ENCODE assay signal across 8 cellular contexts in genomic region chr1:38046884-38047602, GRCh38. TPM values are rescaled to one million over a fixed set of nuclear protein-coding genes. Genes with fewer than 3 reads are reported as not detected.
DNase-seq lines count a peak whose midpoint lies in the region; ATAC-seq and TF ChIP-seq lines count a peak whose summit lies in the region.

No MANE protein-coding gene starts in this region.

- H3K4me3 ChIP-seq in BLaER1: peak overlapping the region; percentile 73
- peak overlapping the region; percentile 41 for H3K4me3 ChIP-seq in RWPE2 (ENCODE audit: severe bottlenecking)

- peaks cover 68% of the 10 kb centered on the region for H3K27me3 ChIP-seq in BLaER1
- H3K27me3 ChIP-seq in RWPE2 (ENCODE audit: insufficient read depth, poor library complexity, severe bottlenecking): peaks cover 34% of the 10 kb centered on the region

- ATAC-seq in GM19455 (IDR thresholded peaks at IDR 0.05; ENCODE audit: unreplicated experiment) (peak; percentile 68), RWPE2 (ENCODE audit: low read depth) (peak; percentile 81)

- TF ChIP-seq CTCF in RWPE2 (IDR thresholded peaks at IDR 0.05; ENCODE audit: poor library complexity, severe bottlenecking): no peak

- peak; percentile 83 for DNase-seq in HPDE6-E6E7 (ENCODE audit: extremely low spot score)
- peak; percentile 84 for DNase-seq in RWPE2 (ENCODE audit: low spot score)
- no peak for DNase-seq in activated naive CD4-positive, alpha-beta T cell treated with anti-CD3 and anti-CD28 coated beads for 36 hours
- peak; percentile 89 for DNase-seq in globus pallidus (ENCODE audit: low spot score)
- DNase-seq in nucleus accumbens (lab: John Stamatoyannopoulos, UW): peak; percentile 43 to 96 (median 87)
- DNase-seq in substantia nigra (lab: John Stamatoyannopoulos, UW): peak; percentile 47 to 92 (median 82)

- peak overlapping the region; percentile 99 for H3K4me2 ChIP-seq in BLaER1

- peaks cover 43% of the 10 kb centered on the region for H3K27me3 Mint-ChIP-seq in activated naive CD4-positive, alpha-beta T cell treated with anti-CD3 and anti-CD28 coated beads for 36 hours (ENCODE audit: low read depth)

- no peaks in the 10 kb centered on the region for H3K36me3 ChIP-seq in BLaER1
- no peaks in the 10 kb centered on the region for H3K36me3 ChIP-seq in RWPE2 (ENCODE audit: low read depth)

- H3K27ac ChIP-seq in BLaER1 (no peak overlapping the region), RWPE2 (ENCODE audit: poor library complexity, severe bottlenecking) (no peak overlapping the region), substantia nigra (ENCODE audit: low read depth, low read length, poor library complexity, severe bottlenecking) (no peak overlapping the region)

- peak overlapping the region; percentile 65 for H3K4me3 Mint-ChIP-seq in activated naive CD4-positive, alpha-beta T cell treated with anti-CD3 and anti-CD28 coated beads for 36 hours

- H4K20me1 ChIP-seq in BLaER1: peaks cover 58% of the 10 kb centered on the region

- H3K27ac Mint-ChIP-seq in activated naive CD4-positive, alpha-beta T cell treated with anti-CD3 and anti-CD28 coated beads for 36 hours: no peak overlapping the region

- CTCF ChIA-PET in activated naive CD4-positive, alpha-beta T cell treated with anti-CD3 and anti-CD28 coated beads for 36 hours (lab: Charles Lee): interaction anchor here (1.6 kb wide), 1 partner anchor 20 kb away, joined by 8 read pairs; no protein-coding TSS in a partner anchor

- H3K4me1 ChIP-seq in BLaER1: peaks cover 12% of the 10 kb centered on the region
- H3K4me1 ChIP-seq in RWPE2 (ENCODE audit: insufficient read depth, poor library complexity, severe bottlenecking): no peaks in the 10 kb centered on the region

- H3K9ac ChIP-seq in BLaER1: no peak overlapping the region

- H3K36me3 Mint-ChIP-seq in activated naive CD4-positive, alpha-beta T cell treated with anti-CD3 and anti-CD28 coated beads for 36 hours (ENCODE audit: low read depth): no peaks in the 10 kb centered on the region

- intact Hi-C loops in activated naive CD4-positive, alpha-beta T cell treated with anti-CD3 and anti-CD28 coated beads for 36 hours (cut with micrococcal nuclease): loop anchor here (2.0 kb wide), 1 partner anchor 16 kb away; no protein-coding TSS in a partner anchor

- no peaks in the 10 kb centered on the region for H3K9me3 Mint-ChIP-seq in activated naive CD4-positive, alpha-beta T cell treated with anti-CD3 and anti-CD28 coated beads for 36 hours

- H3K9me3 ChIP-seq in BLaER1 (no peaks in the 10 kb centered on the region), RWPE2 (ENCODE audit: severe bottlenecking) (no peaks in the 10 kb centered on the region)

- peaks cover 9% of the 10 kb centered on the region for H3K4me1 Mint-ChIP-seq in activated naive CD4-positive, alpha-beta T cell treated with anti-CD3 and anti-CD28 coated beads for 36 hours (ENCODE audit: low read depth)

RNA-seq across cellular contexts. Expression of gene POU3F1, which starts 0.5 kb away (rescaled TPM):
- not detected for total RNA-seq in activated naive CD4-positive, alpha-beta T cell treated with anti-CD3 and anti-CD28 coated beads for 36 hours

RNA-seq across cellular contexts. Expression of gene UTP11, which starts 34.5 kb away (rescaled TPM):
- 10 to 100 TPM; 49.7 to 49.8 TPM for total RNA-seq in activated naive CD4-positive, alpha-beta T cell treated with anti-CD3 and anti-CD28 coated beads for 36 hours

RNA-seq across cellular contexts. Expression of gene FHL3, which starts 41.7 kb away (rescaled TPM):
- 10 to 100 TPM; 12.1 to 12.7 TPM for total RNA-seq in activated naive CD4-positive, alpha-beta T cell treated with anti-CD3 and anti-CD28 coated beads for 36 hours

RNA-seq across cellular contexts. Expression of gene SF3A3, which starts 57.2 kb away (rescaled TPM):
- 10 to 100 TPM; 88.2 to 89.9 TPM for total RNA-seq in activated naive CD4-positive, alpha-beta T cell treated with anti-CD3 and anti-CD28 coated beads for 36 hours
